ENCODE assay signal across 23 cellular contexts in genomic region chr20:3283222-3283820, GRCh38. TPM values are rescaled to one million over a fixed set of nuclear protein-coding genes. Genes with fewer than 3 reads are reported as not detected.
"Had no signal": no experiment of that assay in that cellular context is flagged by ENCODE, and none has a peak within 500 bp of the region (broad histone marks: within the 10 kb centered on the region; RNA-seq: fewer than 3 reads in every experiment).

No MANE protein-coding gene starts in this region.

- H3K27me3 Mint-ChIP-seq: activated CD4-positive, alpha-beta memory T cell treated with anti-CD3 and anti-CD28 coated beads for 36 hours; activated CD4-positive, alpha-beta T cell treated with anti-CD3 and anti-CD28 coated beads for 36 hours; activated naive CD8-positive, alpha-beta T cell treated with anti-CD3 and anti-CD28 coated beads for 36 hours; central memory CD8-positive, alpha-beta T cell; naive thymus-derived CD4-positive, alpha-beta T cell had no signal

- H3K27me3 ChIP-seq: brain microvascular endothelial cell, neutrophil, right atrium auricular region, transverse colon had no signal

- H3K4me1 Mint-ChIP-seq: activated CD4-positive, alpha-beta T cell treated with anti-CD3 and anti-CD28 coated beads for 36 hours; central memory CD8-positive, alpha-beta T cell; naive thymus-derived CD4-positive, alpha-beta T cell had no signal

- H3K4me3 Mint-ChIP-seq: activated CD4-positive, alpha-beta memory T cell treated with anti-CD3 and anti-CD28 coated beads for 36 hours; activated CD4-positive, alpha-beta T cell treated with anti-CD3 and anti-CD28 coated beads for 36 hours; activated naive CD8-positive, alpha-beta T cell treated with anti-CD3 and anti-CD28 coated beads for 36 hours; central memory CD8-positive, alpha-beta T cell; naive thymus-derived CD4-positive, alpha-beta T cell had no signal

- H3K27ac ChIP-seq: brain microvascular endothelial cell, neutrophil, parathyroid adenoma, right atrium auricular region, transverse colon, VCaP had no signal

- H3K4me3 ChIP-seq: mucosa of descending colon, right atrium auricular region, skin epidermis, transverse colon had no signal

- H3K36me3 Mint-ChIP-seq: activated CD4-positive, alpha-beta memory T cell treated with anti-CD3 and anti-CD28 coated beads for 36 hours; activated naive CD8-positive, alpha-beta T cell treated with anti-CD3 and anti-CD28 coated beads for 36 hours had no signal

- H3K9me3 ChIP-seq: mucosa of descending colon, neutrophil, right atrium auricular region, transverse colon had no signal

- H3K4me1 ChIP-seq: parathyroid adenoma, right atrium auricular region, transverse colon had no signal

- H3K27ac Mint-ChIP-seq: activated CD4-positive, alpha-beta memory T cell treated with anti-CD3 and anti-CD28 coated beads for 36 hours; activated CD4-positive, alpha-beta T cell treated with anti-CD3 and anti-CD28 coated beads for 36 hours; activated naive CD8-positive, alpha-beta T cell treated with anti-CD3 and anti-CD28 coated beads for 36 hours had no signal

- H3K9me3 Mint-ChIP-seq: activated CD4-positive, alpha-beta memory T cell treated with anti-CD3 and anti-CD28 coated beads for 36 hours; activated naive CD8-positive, alpha-beta T cell treated with anti-CD3 and anti-CD28 coated beads for 36 hours; central memory CD8-positive, alpha-beta T cell had no signal

- ATAC-seq: activated CD4-positive, alpha-beta T cell treated with anti-CD3 and anti-CD28 coated beads for 36 hours; left colon; mucosa of descending colon; naive thymus-derived CD4-positive, alpha-beta T cell had no signal

- DNase-seq: activated CD4-positive, alpha-beta memory T cell treated with anti-CD3 and anti-CD28 coated beads for 36 hours; activated CD4-positive, alpha-beta T cell treated with anti-CD3 and anti-CD28 coated beads for 36 hours; activated CD8-positive, alpha-beta memory T cell treated with anti-CD3 and anti-CD28 coated beads, Interleukin-2, amount 50 U/mL, for 4 hours; activated naive CD8-positive, alpha-beta T cell treated with anti-CD3 and anti-CD28 coated beads for 36 hours; amygdala; brain microvascular endothelial cell; cortex of kidney; effector CD4-positive, alpha-beta T cell; left colon; mammary epithelial cell; mucosa of descending colon; naive thymus-derived CD4-positive, alpha-beta T cell; stimulated activated CD4-positive, alpha-beta T cell treated with anti-CD3 and anti-CD28 coated beads, Interleukin-15, amount 100 ng/mL, for 24 hours; stimulated activated CD4-positive, alpha-beta T cell treated with anti-CD3 and anti-CD28 coated beads, Interleukin-4, amount 100 ng/mL, for 1 hour; stimulated activated naive CD4-positive, alpha-beta T cell treated with Interleukin-2 at 50 U/mL for 16 hours; substantia nigra; transverse colon had no signal

RNA-seq across cellular contexts. Expression of gene SLC4A11, which starts 44.3 kb away (rescaled TPM):
- polyA plus RNA-seq: naive thymus-derived CD4-positive, alpha-beta T cell had no signal
